In genomic region chr12:52680363-52680762, GRCh38 we compare ENCODE assay signal across 17 cellular contexts. TPM values are rescaled to one million over a fixed set of nuclear protein-coding genes. Genes with fewer than 3 reads are reported as not detected.
DNase-seq lines count a peak whose midpoint lies in the region; ATAC-seq lines count a peak whose summit lies in the region.
"Had no signal": no experiment of that assay in that cellular context is flagged by ENCODE, and none has a peak within 500 bp of the region (broad histone marks: within the 10 kb centered on the region; RNA-seq: fewer than 3 reads in every experiment).

Gene KRT1 (minus strand): TSS chr12:52680407. CDS start chr12:52680348, 59 bp downstream.

- H3K4me3 Mint-ChIP-seq in stimulated activated naive CD8-positive, alpha-beta T cell treated with anti-CD3 and anti-CD28 coated beads, Interleukin-15, Interleukin-2, amounts not matched to agents 100 ng/mL and 50 ng/mL, for 24 hours, result no peak within 1 kb of the TSS
- no peak within 1 kb of the TSS for H3K4me3 Mint-ChIP-seq in stimulated activated naive CD8-positive, alpha-beta T cell treated with anti-CD3 and anti-CD28 coated beads, Interleukin-15, amount 100 ng/mL, for 72 hours
- no peak within 1 kb of the TSS for H3K4me3 Mint-ChIP-seq in activated naive CD8-positive, alpha-beta T cell treated with anti-CD3 and anti-CD28 coated beads for 36 hours
- H3K4me3 Mint-ChIP-seq in naive thymus-derived CD8-positive, alpha-beta T cell, result peak within 1 kb of the TSS in 9 of 10 donors; percentile 16 to 70 (median 50)

- POLR2A ChIA-PET in naive thymus-derived CD8-positive, alpha-beta T cell (lab: Charles Lee), result interaction anchor here (0.9 to 4.8 kb wide), 8 partner anchors 11 to 68 kb away, joined by 3 to 27 read pairs (median 4); no protein-coding TSS in a partner anchor

- H3K27ac Mint-ChIP-seq in stimulated activated naive CD8-positive, alpha-beta T cell treated with anti-CD3 and anti-CD28 coated beads, Interleukin-15, Interleukin-2, amounts not matched to agents 100 ng/mL and 50 ng/mL, for 24 hours, result peak within 1 kb of the TSS; percentile 3
- peak within 1 kb of the TSS in 1 of 2 donors; percentile 64 for H3K27ac Mint-ChIP-seq in stimulated activated naive CD8-positive, alpha-beta T cell treated with anti-CD3 and anti-CD28 coated beads, Interleukin-15, amount 100 ng/mL, for 72 hours
- peak within 1 kb of the TSS; percentile 4 for H3K27ac Mint-ChIP-seq in activated naive CD8-positive, alpha-beta T cell treated with anti-CD3 and anti-CD28 coated beads for 36 hours
- H3K27ac Mint-ChIP-seq in naive thymus-derived CD8-positive, alpha-beta T cell, result peak within 1 kb of the TSS; percentile 47 to 94 (median 90)

- H3K4me1 Mint-ChIP-seq in stimulated activated naive CD8-positive, alpha-beta T cell treated with anti-CD3 and anti-CD28 coated beads, Interleukin-15, Interleukin-2, amounts not matched to agents 100 ng/mL and 50 ng/mL, for 24 hours (ENCODE audit: low read depth), result peaks cover 18% of the 10 kb centered on the region
- H3K4me1 Mint-ChIP-seq in stimulated activated naive CD8-positive, alpha-beta T cell treated with anti-CD3 and anti-CD28 coated beads, Interleukin-15, amount 100 ng/mL, for 72 hours, result peaks cover 25% of the 10 kb centered on the region
- H3K4me1 Mint-ChIP-seq in activated naive CD8-positive, alpha-beta T cell treated with anti-CD3 and anti-CD28 coated beads for 36 hours, result peaks cover 27% of the 10 kb centered on the region
- peaks cover 34 to 67% (median 41%) of the 10 kb centered on the region in 4 donors for H3K4me1 Mint-ChIP-seq in naive thymus-derived CD8-positive, alpha-beta T cell

- no peak for DNase-seq in stimulated activated naive CD8-positive, alpha-beta T cell treated with anti-CD3 and anti-CD28 coated beads, Interleukin-15, amount 100 ng/mL, for 72 hours
- no peak for DNase-seq in activated naive CD8-positive, alpha-beta T cell treated with anti-CD3 and anti-CD28 coated beads for 36 hours
- no peak for DNase-seq in naive thymus-derived CD8-positive, alpha-beta T cell
- DNase-seq in T1000 (lab: John Stamatoyannopoulos, UW) (no peak), foreskin melanocyte (no peak)
- DNase-seq: BE2C, GF-D8, GOT3, NCI-H1417 treated with DMSO at 0.1 percent for 48 hours, NCI-H1930, NCI-H69, OCI-M1, RPMI8226, SIG-M5 had no signal

- H3K9me3 Mint-ChIP-seq in stimulated activated naive CD8-positive, alpha-beta T cell treated with anti-CD3 and anti-CD28 coated beads, Interleukin-15, Interleukin-2, amounts not matched to agents 100 ng/mL and 50 ng/mL, for 24 hours, result no peaks in the 10 kb centered on the region
- peaks cover 0 to 6% of the 10 kb centered on the region in 2 donors for H3K9me3 Mint-ChIP-seq in stimulated activated naive CD8-positive, alpha-beta T cell treated with anti-CD3 and anti-CD28 coated beads, Interleukin-15, amount 100 ng/mL, for 72 hours
- H3K9me3 Mint-ChIP-seq in activated naive CD8-positive, alpha-beta T cell treated with anti-CD3 and anti-CD28 coated beads for 36 hours, result no peaks in the 10 kb centered on the region
- no peaks in the 10 kb centered on the region for H3K9me3 Mint-ChIP-seq in naive thymus-derived CD8-positive, alpha-beta T cell

- H3K27me3 Mint-ChIP-seq in stimulated activated naive CD8-positive, alpha-beta T cell treated with anti-CD3 and anti-CD28 coated beads, Interleukin-15, Interleukin-2, amounts not matched to agents 100 ng/mL and 50 ng/mL, for 24 hours, result no peaks in the 10 kb centered on the region
- no peaks in the 10 kb centered on the region for H3K27me3 Mint-ChIP-seq in stimulated activated naive CD8-positive, alpha-beta T cell treated with anti-CD3 and anti-CD28 coated beads, Interleukin-15, amount 100 ng/mL, for 72 hours
- H3K27me3 Mint-ChIP-seq in activated naive CD8-positive, alpha-beta T cell treated with anti-CD3 and anti-CD28 coated beads for 36 hours, result peaks cover 3% of the 10 kb centered on the region
- no peaks in the 10 kb centered on the region for H3K27me3 Mint-ChIP-seq in naive thymus-derived CD8-positive, alpha-beta T cell

- no peaks in the 10 kb centered on the region for H3K36me3 Mint-ChIP-seq in stimulated activated naive CD8-positive, alpha-beta T cell treated with anti-CD3 and anti-CD28 coated beads, Interleukin-15, Interleukin-2, amounts not matched to agents 100 ng/mL and 50 ng/mL, for 24 hours (ENCODE audit: low read depth)
- H3K36me3 Mint-ChIP-seq in activated naive CD8-positive, alpha-beta T cell treated with anti-CD3 and anti-CD28 coated beads for 36 hours, result no peaks in the 10 kb centered on the region
- H3K36me3 Mint-ChIP-seq in naive thymus-derived CD8-positive, alpha-beta T cell, result peaks cover 0 to 1% (median 0%) of the 10 kb centered on the region in 3 donors

- ATAC-seq in stimulated activated naive CD8-positive, alpha-beta T cell treated with anti-CD3 and anti-CD28 coated beads, Interleukin-15, amount 100 ng/mL, for 72 hours, result no peak
- ATAC-seq in naive thymus-derived CD8-positive, alpha-beta T cell, result no peak
- ATAC-seq in GM19324 (IDR thresholded peaks at IDR 0.05; ENCODE audit: low FRiP score, unreplicated experiment), result no peak

RNA-seq across cellular contexts. Expression of gene KRT1, which starts in this region (rescaled TPM):
- total RNA-seq in activated naive CD8-positive, alpha-beta T cell treated with anti-CD3 and anti-CD28 coated beads for 36 hours, result not detected
- total RNA-seq in naive thymus-derived CD8-positive, alpha-beta T cell, result not detected
- under 1 TPM in 1 of 3 donors, not detected in 2; 0.31 TPM for polyA plus RNA-seq in naive thymus-derived CD8-positive, alpha-beta T cell
- total RNA-seq: Daoy had no signal

Comparison
In these comparisons a context has a peak if more than half of its experiments do, and no peak if none do; other contexts are left out.
1. H3K4me3 Mint-ChIP-seq: peak in naive thymus-derived CD8-positive, alpha-beta T cell (9 of 10); none in stimulated activated naive CD8-positive, alpha-beta T cell treated with anti-CD3 and anti-CD28 coated beads, Interleukin-15, Interleukin-2, amounts not matched to agents 100 ng/mL and 50 ng/mL, for 24 hours (single experiment), stimulated activated naive CD8-positive, alpha-beta T cell treated with anti-CD3 and anti-CD28 coated beads, Interleukin-15, amount 100 ng/mL, for 72 hours (0 of 2) and activated naive CD8-positive, alpha-beta T cell treated with anti-CD3 and anti-CD28 coated beads for 36 hours (single experiment).